Comparison of ENCODE assay signal across 2 cellular contexts in genomic region chrY:20578206-20578605, GRCh38.
TF ChIP-seq lines count a peak whose summit lies in the region.

No MANE protein-coding gene starts in this region.

TF ChIP-seq in endothelial cell of umbilical vein, 7 proteins besides CTCF, POLR2A, EP300 and RAD21:
- TF ChIP-seq FOS (IDR thresholded peaks at IDR 0.05; ENCODE audit: borderline replicate concordance, insufficient read depth, low read length) (no peak), MYC (IDR thresholded peaks at IDR 0.05; ENCODE audit: low read depth, low read length) (no peak), JUN (IDR thresholded peaks at IDR 0.05; ENCODE audit: borderline replicate concordance, insufficient read depth, insufficient read length, low read depth) (no peak), MAX (IDR thresholded peaks at IDR 0.05; ENCODE audit: insufficient read depth, insufficient read length) (no peak), EZH2 (IDR thresholded peaks at IDR 0.05; ENCODE audit: borderline replicate concordance, low read depth, low read length, severe bottlenecking) (no peak), POLR2AphosphoS5 (IDR thresholded peaks at IDR 0.05; ENCODE audit: insufficient read depth, low read depth, low read length) (no peak), GATA2 (IDR thresholded peaks at IDR 0.05; ENCODE audit: insufficient read depth, insufficient read length, low read depth, low read length) (no peak)

TF ChIP-seq in SK-N-SH treated with all-trans-retinoic acid at 6 μM for 48 hours, 23 proteins besides CTCF, POLR2A, EP300 and RAD21:
- TF ChIP-seq ZFP30 (CRISPR knock-in tag; IDR thresholded peaks at IDR 0.05): no peak
- TF ChIP-seq BACH2 (CRISPR knock-in tag; IDR thresholded peaks at IDR 0.05; ENCODE audit: borderline replicate concordance): no peak
- no peak for TF ChIP-seq POU6F1 (CRISPR knock-in tag; IDR thresholded peaks at IDR 0.05; ENCODE audit: borderline replicate concordance, low read depth)
- TF ChIP-seq ISL1 (CRISPR knock-in tag; IDR thresholded peaks at IDR 0.05): no peak
- no peak for TF ChIP-seq SNAI2 (CRISPR knock-in tag; IDR thresholded peaks at IDR 0.05)
- no peak for TF ChIP-seq ESRRG (CRISPR knock-in tag; IDR thresholded peaks at IDR 0.05)
- TF ChIP-seq OSR1 (CRISPR knock-in tag; IDR thresholded peaks at IDR 0.05): no peak
- TF ChIP-seq ZNF565 (CRISPR knock-in tag; conservative IDR thresholded peaks at IDR 0.05; ENCODE audit: low read depth): no peak
- no peak for TF ChIP-seq ARNTL (CRISPR knock-in tag; IDR thresholded peaks at IDR 0.05; ENCODE audit: borderline replicate concordance, low read depth)
- TF ChIP-seq PPARA (CRISPR knock-in tag; IDR thresholded peaks at IDR 0.05; ENCODE audit: borderline replicate concordance): no peak
- TF ChIP-seq TOX (CRISPR knock-in tag; IDR thresholded peaks at IDR 0.05; ENCODE audit: borderline replicate concordance): no peak
- no peak for TF ChIP-seq ZC3H10 (CRISPR knock-in tag; IDR thresholded peaks at IDR 0.05)
